8 cellular contexts compared by ENCODE assay signal in the genomic region with DNA sequence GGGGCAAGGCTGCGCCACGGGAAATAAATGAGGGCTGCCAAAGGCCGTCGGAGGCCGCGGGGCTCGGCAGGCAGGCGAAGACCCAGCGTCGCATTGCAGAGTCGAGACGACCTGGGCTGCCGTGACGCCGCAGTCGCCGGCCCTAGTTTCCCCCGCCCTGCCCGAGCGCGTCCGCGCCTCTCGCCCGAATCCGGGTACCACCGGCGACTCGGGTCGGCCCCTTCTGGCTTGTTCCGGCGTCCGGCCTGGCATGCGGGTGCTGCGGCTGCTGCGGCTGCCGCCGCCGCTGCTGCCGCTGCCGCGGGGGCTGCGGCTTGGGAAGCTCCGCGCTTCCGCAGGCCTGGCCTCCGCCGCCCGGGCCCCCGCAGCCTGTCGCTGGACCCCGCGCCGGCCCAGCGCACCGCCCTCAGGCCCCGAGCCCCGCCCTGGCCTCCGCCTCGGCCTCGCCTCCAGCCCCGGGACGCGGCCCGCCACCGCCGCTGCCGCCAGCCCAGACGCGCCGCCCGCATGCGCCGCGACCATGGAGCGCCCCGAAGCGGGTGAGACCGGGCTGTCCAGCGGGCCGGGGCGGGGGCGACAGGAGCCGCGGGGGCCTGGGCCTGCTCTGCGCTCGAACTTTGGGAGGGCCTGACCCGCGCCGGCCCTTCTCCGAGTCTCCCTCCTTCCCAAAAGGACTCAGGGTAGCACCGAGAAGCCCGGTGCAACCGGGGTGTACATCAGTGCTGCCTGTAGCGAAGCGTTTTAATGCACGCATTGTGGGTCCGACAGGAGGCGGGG. TPM values are rescaled to one million over a fixed set of nuclear protein-coding genes. Genes with fewer than 3 reads are reported as not detected.
DNase-seq lines count a peak whose midpoint lies in the region; ATAC-seq, FAIRE-seq and TF ChIP-seq lines count a peak whose summit lies in the region.

A gene (plus strand): TSS at position 224 of the 777 bp plus-strand sequence. CDS start 297 bp downstream, at position 521.

- H3K27ac ChIP-seq in coronary artery = peak within 1 kb of the TSS; percentile 81 to 89

- DNase-seq in GM04504 (ENCODE audit: low read depth) (peak; percentile 44), H54 (ENCODE audit: insufficient read length, low spot score) (peak; percentile 71), LoVo (ENCODE audit: low spot score) (peak; percentile 73), coronary artery (ENCODE audit: low spot score) (peak; percentile 85), left colon (peak; percentile 63 to 78), NCI-H526 treated with DMSO at 0.1 percent for 48 hours (lab: John Stamatoyannopoulos, UW) (no peak)
- DNase-seq in activated CD4-positive, alpha-beta T cell treated with anti-CD3 and anti-CD28 coated beads for 4 hours = peak; percentile 39 to 46
- DNase-seq in stimulated activated CD4-positive, alpha-beta T cell treated with anti-CD3 and anti-CD28 coated beads, Interleukin-1b, Interleukin-23, amount 100 ng/mL, for 48 hours = peak; percentile 64

- peak; percentile 64 for TF ChIP-seq POLR2A in H54 (IDR thresholded peaks at IDR 0.05; ENCODE audit: low read depth, low read length)

- ATAC-seq in left colon = peak; percentile 93

- TF ChIP-seq CTCF in coronary artery (IDR thresholded peaks at IDR 0.05) = no peak

- no peak for FAIRE-seq in H54 (lab: Jason Lieb, UNC)

- H3K4me3 ChIP-seq in coronary artery = peak within 1 kb of the TSS; percentile 86

- intact Hi-C loops in left colon (cut with DNase I, micrococcal nuclease) = no loop called here

RNA-seq across cellular contexts. Expression of the gene that starts here (rescaled TPM):
- total RNA-seq in left colon = 10 to 100 TPM; 14.1 to 24.0 TPM
